Comparison of ENCODE assay signal across 15 cellular contexts in the genomic region with DNA sequence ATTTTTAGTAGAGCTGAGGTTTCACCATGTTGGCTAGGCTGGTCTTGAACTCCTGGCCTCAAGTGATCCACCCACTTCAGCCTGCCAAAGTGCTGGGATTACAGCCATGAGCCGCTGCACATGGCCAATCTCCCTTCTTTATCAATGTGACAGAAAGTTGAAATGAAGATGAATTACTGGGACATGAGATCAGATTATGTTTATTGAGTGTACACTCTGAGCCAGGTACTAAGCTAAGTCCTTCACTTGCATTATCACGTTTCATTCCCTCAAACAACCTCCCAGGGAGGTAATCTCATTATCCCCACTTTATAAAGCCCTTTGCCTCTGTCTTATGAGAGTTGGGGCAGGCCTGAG. TPM values are rescaled to one million over a fixed set of nuclear protein-coding genes. Genes with fewer than 3 reads are reported as not detected.
DNase-seq lines count a peak whose midpoint lies in the region; ATAC-seq and TF ChIP-seq lines count a peak whose summit lies in the region.
"Had no signal": no experiment of that assay in that cellular context is flagged by ENCODE, and none has a peak within 500 bp of the region (broad histone marks: within the 10 kb centered on the region; RNA-seq: fewer than 3 reads in every experiment).

No MANE protein-coding gene starts in this region.

- ATAC-seq in activated T-cell treated with anti-CD3 and anti-CD28 coated beads, Interleukin-2, amount 50 U/mL, for 4 hours, result no peak
- ATAC-seq: HCT116 had no signal

- intact Hi-C loops in testis (cut with DNase I; ENCODE audit: low total_unique reads), result loop anchor here (5.0 kb wide), 1 partner anchor 181 kb away; no protein-coding TSS in a partner anchor

- peak overlapping the region in 13 of 21 experiments; percentile 5 to 87 (median 51) for H3K27ac ChIP-seq in skin epidermis
- H3K27ac ChIP-seq in testis, result no peak overlapping the region
- H3K27ac ChIP-seq: epithelial cell of prostate, hepatocyte, parathyroid adenoma had no signal

- H3K36me3 ChIP-seq in testis (ENCODE audit: low read depth, missing control alignments), result no peaks in the 10 kb centered on the region
- H3K36me3 ChIP-seq: breast epithelium had no signal

- no peak for TF ChIP-seq CTCF in testis (IDR thresholded peaks at IDR 0.05)

- H3K4me1 Mint-ChIP-seq in activated T-cell treated with anti-CD3 and anti-CD28 coated beads, Interleukin-2, amount 50 U/mL, for 4 hours (ENCODE audit: low read depth), result peaks cover 94% of the 10 kb centered on the region
- H3K4me1 Mint-ChIP-seq in activated naive CD8-positive, alpha-beta T cell (ENCODE audit: low read depth), result peaks cover 91% of the 10 kb centered on the region

- H3K36me3 Mint-ChIP-seq in activated T-cell treated with anti-CD3 and anti-CD28 coated beads, Interleukin-2, amount 50 U/mL, for 4 hours (ENCODE audit: insufficient read depth), result peaks cover 7% of the 10 kb centered on the region
- no peaks in the 10 kb centered on the region for H3K36me3 Mint-ChIP-seq in activated naive CD8-positive, alpha-beta T cell

- peak overlapping the region; percentile 35 for H3K4me3 Mint-ChIP-seq in activated T-cell treated with anti-CD3 and anti-CD28 coated beads, Interleukin-2, amount 50 U/mL, for 4 hours
- H3K4me3 Mint-ChIP-seq in activated naive CD8-positive, alpha-beta T cell, result peak overlapping the region; percentile 76

- H3K27me3 Mint-ChIP-seq in activated T-cell treated with anti-CD3 and anti-CD28 coated beads, Interleukin-2, amount 50 U/mL, for 4 hours (ENCODE audit: low read depth), result no peaks in the 10 kb centered on the region
- H3K27me3 Mint-ChIP-seq in activated naive CD8-positive, alpha-beta T cell, result no peaks in the 10 kb centered on the region

- no peaks in the 10 kb centered on the region for H3K9me3 ChIP-seq in testis
- H3K9me3 ChIP-seq: breast epithelium had no signal

- H3K27ac Mint-ChIP-seq in activated naive CD8-positive, alpha-beta T cell, result peak overlapping the region; percentile 98

- DNase-seq in activated T-cell treated with anti-CD3 and anti-CD28 coated beads, Interleukin-2, amount 50 U/mL, for 4 hours, result no peak
- DNase-seq in activated T-cell treated with anti-CD3 and anti-CD28 coated beads for 4 hours (no peak), NCI-H2196 (lab: John Stamatoyannopoulos, UW; ENCODE audit: unreplicated experiment) (peak; percentile 11), NCI-H2227 (lab: John Stamatoyannopoulos, UW; ENCODE audit: unreplicated experiment) (no peak), occipital lobe (lab: John Stamatoyannopoulos, UW) (no peak), testis (no peak)
- DNase-seq: NCI-H2171 treated with DMSO at 0.1 percent for 48 hours had no signal

- WGBS in testis, 2 donors, result 52 to 54% methylated on average over 2 of the region's 2 CpGs

- H3K4me3 ChIP-seq in skin epidermis (no peak overlapping the region), testis (no peak overlapping the region)
- H3K4me3 ChIP-seq: breast epithelium, hepatocyte, lung had no signal

- no peak for TF ChIP-seq POLR2A in testis (IDR thresholded peaks at IDR 0.05)

- no peaks in the 10 kb centered on the region for H3K27me3 ChIP-seq in testis
- H3K27me3 ChIP-seq: breast epithelium, hepatocyte had no signal

- peaks cover 7% of the 10 kb centered on the region for H3K9me3 Mint-ChIP-seq in activated T-cell treated with anti-CD3 and anti-CD28 coated beads, Interleukin-2, amount 50 U/mL, for 4 hours
- no peaks in the 10 kb centered on the region for H3K9me3 Mint-ChIP-seq in activated naive CD8-positive, alpha-beta T cell (ENCODE audit: low read depth)

- peaks cover 15% of the 10 kb centered on the region for H3K4me1 ChIP-seq in testis
- H3K4me1 ChIP-seq: breast epithelium had no signal

RNA-seq across cellular contexts. Expression of gene CHI3L2, which starts 6.3 kb away (rescaled TPM):
- total RNA-seq in activated T-cell treated with anti-CD3 and anti-CD28 coated beads, Interleukin-2, amount 50 U/mL, for 4 hours, result 1 to 10 TPM; 1.2 to 2.3 (median 1.8) TPM
- total RNA-seq in occipital lobe (0.47 TPM), testis (1 to 10 TPM in 1 of 2 donors, under 1 TPM in 1; 0.55 to 5.0 TPM)
- polyA plus RNA-seq in testis (ENCODE audit: insufficient read depth, low read depth, low replicate concordance), result 4.3 TPM

RNA-seq across cellular contexts. Expression of gene DENND2D, which starts 20.8 kb away (rescaled TPM):
- 100 to 1,000 TPM; 127 to 158 (median 134) TPM for total RNA-seq in activated T-cell treated with anti-CD3 and anti-CD28 coated beads, Interleukin-2, amount 50 U/mL, for 4 hours
- total RNA-seq in occipital lobe (0.94 TPM), testis (10 to 100 TPM; 21.2 to 22.9 TPM)
- polyA plus RNA-seq in testis (ENCODE audit: insufficient read depth, low read depth, low replicate concordance), result 38.8 TPM

Comparison
In these comparisons a context has a peak if more than half of its experiments do, and no peak if none do; other contexts are left out.
1. H3K27ac ChIP-seq: peak in skin epidermis (13 of 21); none in testis (0 of 2).
2. RNA of gene DENND2D, which starts 20.8 kb away (total RNA-seq): 127 to 158 TPM in activated T-cell treated with anti-CD3 and anti-CD28 coated beads, Interleukin-2, amount 50 U/mL, for 4 hours and 21.2 to 22.9 TPM in testis; 0.94 TPM in occipital lobe (single experiment); every median in the first group is over 10 times any median in the second.